Comparison of ENCODE assay signal across 1 cellular context in genomic region chr5:179858586-179859427, GRCh38.
TF ChIP-seq lines count a peak whose summit lies in the region.

TSS of gene MRNIP (minus strand) at chr5:179858817. CDS start at chr5:179858796, 21 bp downstream.

TF ChIP-seq in K562, 482 proteins besides CTCF, POLR2A, EP300 and RAD21 (continued from another document and continues in another):
- TF ChIP-seq TFE3 (CRISPR knock-in tag; IDR thresholded peaks at IDR 0.05) (no peak), NFXL1 (CRISPR knock-in tag; IDR thresholded peaks at IDR 0.05) (no peak), WHSC1 (IDR thresholded peaks at IDR 0.05; ENCODE audit: low read length) (no peak), TRIM28 (IDR thresholded peaks at IDR 0.05) (no peak), SAFB2 (IDR thresholded peaks at IDR 0.05; ENCODE audit: borderline replicate concordance, low read depth, low read length, severe bottlenecking) (no peak), ZNF232 (CRISPR knock-in tag; IDR thresholded peaks at IDR 0.05) (peak; percentile 80; the same call in 1 of the 2 replicates), HMGXB4 (CRISPR knock-in tag; IDR thresholded peaks at IDR 0.05) (peak; percentile 61; the same call in 1 of the 2 replicates), SREBF2 (CRISPR knock-in tag; IDR thresholded peaks at IDR 0.05) (0 out of 2 replicates have a peak, but pooled peaks have one; percentile 19), ZKSCAN8 (CRISPR knock-in tag; IDR thresholded peaks at IDR 0.05) (no peak), PURB (CRISPR knock-in tag; IDR thresholded peaks at IDR 0.05; ENCODE audit: low read depth) (no peak), CHAMP1 (IDR thresholded peaks at IDR 0.05) (no peak), ATF6 (CRISPR knock-in tag; IDR thresholded peaks at IDR 0.05) (0 out of 2 replicates have a peak, but pooled peaks have one; percentile 49), E2F4 (CRISPR knock-in tag; IDR thresholded peaks at IDR 0.05; ENCODE audit: low read depth) (no peak), COPS2 (conservative IDR thresholded peaks at IDR 0.05) (no peak), BHLHE40 (IDR thresholded peaks at IDR 0.05; ENCODE audit: low read length) (peak; percentile 83), FOXP1 (CRISPR knock-in tag; IDR thresholded peaks at IDR 0.05) (peak; percentile 85; the same call in 1 of the 2 replicates), ZNF766 (CRISPR knock-in tag; conservative IDR thresholded peaks at IDR 0.05) (no peak), ZBTB9 (CRISPR knock-in tag; IDR thresholded peaks at IDR 0.05) (no peak), HMG20B (CRISPR knock-in tag; IDR thresholded peaks at IDR 0.05) (0 out of 2 replicates have a peak, but pooled peaks have one; percentile 69), NR2C2 (CRISPR knock-in tag; IDR thresholded peaks at IDR 0.05) (no peak), NR2C2 (tag; IDR thresholded peaks at IDR 0.05) (peak; percentile 96), TCF7L2 (IDR thresholded peaks at IDR 0.05; ENCODE audit: low read depth, low read length) (no peak), MED1 (CRISPR knock-in tag; IDR thresholded peaks at IDR 0.05; ENCODE audit: borderline replicate concordance) (no peak), CEBPZ (IDR thresholded peaks at IDR 0.05; ENCODE audit: borderline replicate concordance, low read depth, low read length) (no peak), ETV6 (IDR thresholded peaks at IDR 0.05; ENCODE audit: borderline replicate concordance in 1 of 2, low read depth in 2 of 2, low read length in 1 of 2) (no peak), ETV6 (CRISPR knock-in tag; IDR thresholded peaks at IDR 0.05; ENCODE audit: borderline replicate concordance) (peak; percentile 47; the same call in 1 of the 2 replicates), NBN (IDR thresholded peaks at IDR 0.05; ENCODE audit: low read depth) (no peak), RCOR1 (IDR thresholded peaks at IDR 0.05; ENCODE audit: borderline replicate concordance in 1 of 2, low read depth in 2 of 2, low read length in 2 of 2) (no peak; a peak in 1 of 4 replicates), TCF15 (CRISPR knock-in tag; IDR thresholded peaks at IDR 0.05) (no peak), SRSF1 (IDR thresholded peaks at IDR 0.05; ENCODE audit: low read depth, low read length) (no peak)
